30 cellular contexts compared by ENCODE assay signal in the genomic region with DNA sequence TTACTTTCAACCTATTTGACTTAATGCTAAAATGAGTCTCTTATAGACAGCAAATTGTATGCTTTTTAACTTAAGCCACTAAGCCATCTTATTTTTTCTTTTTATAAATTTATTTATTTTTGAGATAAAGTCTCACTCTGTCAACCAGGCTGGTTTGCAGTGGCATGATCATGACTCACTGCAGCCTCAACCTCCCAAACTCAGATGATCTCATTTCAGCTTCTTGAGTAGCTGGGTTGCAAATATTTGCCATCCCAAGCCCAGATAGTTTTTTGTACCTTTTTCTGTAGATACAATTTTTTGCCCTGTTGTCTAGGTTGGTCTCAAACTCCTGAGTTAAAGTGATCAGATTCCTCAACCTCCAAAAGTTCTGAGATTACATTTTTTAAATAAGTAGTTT. TPM values are rescaled to one million over a fixed set of nuclear protein-coding genes. Genes with fewer than 3 reads are reported as not detected.
DNase-seq lines count a peak whose midpoint lies in the region; ATAC-seq and TF ChIP-seq lines count a peak whose summit lies in the region.
"Had no signal": no experiment of that assay in that cellular context is flagged by ENCODE, and none has a peak within 500 bp of the region (broad histone marks: within the 10 kb centered on the region; RNA-seq: fewer than 3 reads in every experiment).

No MANE protein-coding gene starts in this region.

- no peak overlapping the region for H3K27ac ChIP-seq in CD4-positive, alpha-beta memory T cell (ENCODE audit: low read depth, low read length)
- H3K27ac ChIP-seq: colonic mucosa, HL-60 had no signal

- CTCF ChIA-PET in CD4-positive, alpha-beta memory T cell (lab: Charles Lee; ENCODE audit: partially characterized antibody): no interaction called here

- no peaks in the 10 kb centered on the region for H3K4me1 Mint-ChIP-seq in CD4-positive, alpha-beta memory T cell
- H3K4me1 Mint-ChIP-seq in nephron progenitor cell: no peaks in the 10 kb centered on the region
- H3K4me1 Mint-ChIP-seq: activated B cell treated with CpG ODN at 0.5 μM for 24 hours; activated naive CD8-positive, alpha-beta T cell treated with anti-CD3 and anti-CD28 coated beads, Interleukin-2, amount 10 ng/mL, durations not matched to agents 7 days and 5 days; brain had no signal

- no peak for TF ChIP-seq CTCF in epithelial cell of esophagus (IDR thresholded peaks at IDR 0.05; ENCODE audit: insufficient read depth, low read depth, low read length, missing control alignments)
- TF ChIP-seq CTCF in nephron progenitor cell (IDR thresholded peaks at IDR 0.05): no peak

- H3K27me3 Mint-ChIP-seq in CD4-positive, alpha-beta memory T cell: no peaks in the 10 kb centered on the region
- H3K27me3 Mint-ChIP-seq in nephron progenitor cell (ENCODE audit: low read depth, poor library complexity): peaks cover 3% of the 10 kb centered on the region
- H3K27me3 Mint-ChIP-seq: activated B cell treated with CpG ODN at 0.5 μM for 24 hours; activated CD4-positive, alpha-beta memory T cell treated with anti-CD3 and anti-CD28 coated beads for 36 hours; activated naive CD8-positive, alpha-beta T cell treated with anti-CD3 and anti-CD28 coated beads, Interleukin-2, amount 10 ng/mL, durations not matched to agents 7 days and 5 days had no signal

- H3K4me3 ChIP-seq in epithelial cell of esophagus (ENCODE audit: low read length): no peak overlapping the region
- H3K4me3 ChIP-seq in CD4-positive, alpha-beta memory T cell (ENCODE audit: low read length in 2 of 2): no peak overlapping the region
- H3K4me3 ChIP-seq: colonic mucosa had no signal

- no peak overlapping the region for H3K4me3 Mint-ChIP-seq in CD4-positive, alpha-beta memory T cell
- H3K4me3 Mint-ChIP-seq in nephron progenitor cell: no peak overlapping the region
- H3K4me3 Mint-ChIP-seq: activated B cell treated with CpG ODN at 0.5 μM for 24 hours; activated CD4-positive, alpha-beta memory T cell treated with anti-CD3 and anti-CD28 coated beads for 36 hours; activated naive CD8-positive, alpha-beta T cell treated with anti-CD3 and anti-CD28 coated beads, Interleukin-2, amount 10 ng/mL, durations not matched to agents 7 days and 5 days; brain; natural killer cell had no signal

- POLR2A ChIA-PET in CD4-positive, alpha-beta memory T cell (lab: Charles Lee; ENCODE audit: partially characterized antibody): no interaction called here

- H3K9me3 ChIP-seq in CD4-positive, alpha-beta memory T cell (ENCODE audit: control insufficient read depth in 1 of 2, low read length in 2 of 2): no peaks in the 10 kb centered on the region
- H3K9me3 ChIP-seq: Caco-2, colonic mucosa had no signal

- DNase-seq in EH (ENCODE audit: low read depth) (peak; percentile 40), RKO (ENCODE audit: low spot score) (peak; percentile 8), epithelial cell of esophagus (ENCODE audit: low read depth) (peak; percentile 54), kidney tubule cell (ENCODE audit: low spot score) (peak; percentile 46), SHP77 treated with DMSO at 0.1 percent for 48 hours (lab: John Stamatoyannopoulos, UW) (no peak), nephron progenitor cell (no peak)
- no peak for DNase-seq in CD4-positive, alpha-beta memory T cell
- DNase-seq: activated B cell treated with CpG ODN at 0.5 μM for 24 hours; activated CD4-positive, alpha-beta memory T cell treated with anti-CD3 and anti-CD28 coated beads for 36 hours; activated naive CD8-positive, alpha-beta T cell treated with anti-CD3 and anti-CD28 coated beads, Interleukin-2, amount 10 ng/mL, durations not matched to agents 7 days and 5 days; Caco-2; colonic mucosa; DMS79 treated with DMSO at 0.1 percent for 48 hours; effector memory CD4-positive, alpha-beta T cell; Kasumi-1; natural killer cell; NCI-H1092; NCI-H1930; NCI-H345; NCI-H748 treated with DMSO at 0.1 percent for 48 hours; right cardiac atrium; Right ventricle myocardium superior; stimulated activated CD4-positive, alpha-beta T cell treated with anti-CD3 and anti-CD28 coated beads, Interleukin-12 subunit alpha, Interleukin-12 subunit beta, amount 100 ng/mL, for 4 hours; stimulated activated CD4-positive, alpha-beta T cell treated with anti-CD3 and anti-CD28 coated beads, Interleukin-4, amount 100 ng/mL, for 4 hours; stimulated activated naive CD4-positive, alpha-beta T cell had no signal

- peaks cover 41 to 52% of the 10 kb centered on the region in 2 donors for H3K36me3 Mint-ChIP-seq in CD4-positive, alpha-beta memory T cell
- peaks cover 97% of the 10 kb centered on the region for H3K36me3 Mint-ChIP-seq in nephron progenitor cell (ENCODE audit: low read depth)

- no peak for ATAC-seq in HG02852 (IDR thresholded peaks at IDR 0.05; ENCODE audit: unreplicated experiment)
- ATAC-seq: esophagus mucosa, HCT116, natural killer cell, right cardiac atrium had no signal

- H3K4me1 ChIP-seq in CD4-positive, alpha-beta memory T cell (ENCODE audit: insufficient read depth, low read length): no peaks in the 10 kb centered on the region
- H3K4me1 ChIP-seq: Caco-2, colonic mucosa had no signal

- intact Hi-C loops in CD4-positive, alpha-beta memory T cell (cut with micrococcal nuclease): no loop called here

- H3K27ac Mint-ChIP-seq in CD4-positive, alpha-beta memory T cell: no peak overlapping the region
- no peak overlapping the region for H3K27ac Mint-ChIP-seq in nephron progenitor cell
- H3K27ac Mint-ChIP-seq: activated B cell treated with CpG ODN at 0.5 μM for 24 hours; activated CD4-positive, alpha-beta memory T cell treated with anti-CD3 and anti-CD28 coated beads for 36 hours; activated naive CD8-positive, alpha-beta T cell treated with anti-CD3 and anti-CD28 coated beads, Interleukin-2, amount 10 ng/mL, durations not matched to agents 7 days and 5 days; brain; natural killer cell had no signal

- H3K9me3 Mint-ChIP-seq in CD4-positive, alpha-beta memory T cell: peaks cover 2 to 35% (median 13%) of the 10 kb centered on the region in 8 donors
- peaks cover 63% of the 10 kb centered on the region for H3K9me3 Mint-ChIP-seq in nephron progenitor cell

- H3K27me3 ChIP-seq in CD4-positive, alpha-beta memory T cell (ENCODE audit: insufficient read depth, low read length): no peaks in the 10 kb centered on the region
- H3K27me3 ChIP-seq: colonic mucosa had no signal

- H3K36me3 ChIP-seq in CD4-positive, alpha-beta memory T cell (ENCODE audit: insufficient read depth, low read length): no peaks in the 10 kb centered on the region
- H3K36me3 ChIP-seq: colonic mucosa had no signal

RNA-seq across cellular contexts. Expression of a gene that starts 27.1 kb away (rescaled TPM):
- total RNA-seq in CD4-positive, alpha-beta memory T cell: 10 to 100 TPM; 11.5 to 14.7 TPM
- polyA plus RNA-seq in CD4-positive, alpha-beta memory T cell: 1 to 10 TPM; 3.4 to 8.8 TPM

RNA-seq across cellular contexts. Expression of a gene that starts 32.7 kb away (rescaled TPM):
- total RNA-seq in CD4-positive, alpha-beta memory T cell: 10 to 100 TPM; 32.1 to 34.4 TPM
- 10 to 100 TPM in 1 of 2 donors, 1 to 10 TPM in 1; 9.1 to 10.7 TPM for polyA plus RNA-seq in CD4-positive, alpha-beta memory T cell

Comparison
In these comparisons a context has a peak if more than half of its experiments do, and no peak if none do; other contexts are left out.
1. DNase-seq: peak in EH (single experiment), RKO (single experiment), epithelial cell of esophagus (single experiment) and kidney tubule cell (single experiment); none in SHP77 treated with DMSO at 0.1 percent for 48 hours (single experiment), CD4-positive, alpha-beta memory T cell (0 of 5) and nephron progenitor cell (single experiment).